In genomic region chr10:112969542-112969941, GRCh38 we compare ENCODE assay signal across 1 cellular context.
TF ChIP-seq lines count a peak whose summit lies in the region.

No MANE protein-coding gene starts in this region.

TF ChIP-seq in HepG2, 621 proteins besides CTCF, POLR2A, EP300 and RAD21 (continued from another document and continues in another):
- peak; percentile 49 for TF ChIP-seq PAXIP1 (CRISPR knock-in tag; conservative IDR thresholded peaks at IDR 0.05)
- peak; percentile 27; the same call in 1 of the 2 replicates for TF ChIP-seq REPIN1 (CRISPR knock-in tag; IDR thresholded peaks at IDR 0.05; ENCODE audit: borderline replicate concordance, low read depth)
- no peak for TF ChIP-seq LCORL (IDR thresholded peaks at IDR 0.05)
- peak; percentile 47; the same call in 1 of the 2 replicates for TF ChIP-seq LCORL (CRISPR knock-in tag; IDR thresholded peaks at IDR 0.05)
- TF ChIP-seq FOXP1 (IDR thresholded peaks at IDR 0.05): no peak
- peak; percentile 38; the same call in 1 of the 2 replicates for TF ChIP-seq FOXP1 (CRISPR knock-in tag; IDR thresholded peaks at IDR 0.05)
- TF ChIP-seq HNF1A (IDR thresholded peaks at IDR 0.05; ENCODE audit: low read depth): no peak
- no peak for TF ChIP-seq HNF1A (CRISPR knock-in tag; IDR thresholded peaks at IDR 0.05; ENCODE audit: borderline replicate concordance)
- TF ChIP-seq CREM (IDR thresholded peaks at IDR 0.05): peak; percentile 43; the same call in 1 of the 2 replicates
- TF ChIP-seq CREM (CRISPR knock-in tag; IDR thresholded peaks at IDR 0.05): no peak
- TF ChIP-seq ARID4A (CRISPR knock-in tag; IDR thresholded peaks at IDR 0.05; ENCODE audit: borderline replicate concordance): peak; percentile 48; the same call in 1 of the 2 replicates
- TF ChIP-seq NR2F6 (IDR thresholded peaks at IDR 0.05): peak; percentile 92
- peak; percentile 85 for TF ChIP-seq NR2F6 (CRISPR knock-in tag; IDR thresholded peaks at IDR 0.05)
- peak; percentile 42; the same call in 1 of the 2 replicates for TF ChIP-seq ETV5 (CRISPR knock-in tag; IDR thresholded peaks at IDR 0.05; ENCODE audit: borderline replicate concordance)
- peak; percentile 66 for TF ChIP-seq SALL1 (CRISPR knock-in tag; IDR thresholded peaks at IDR 0.05)
- TF ChIP-seq HNF4G (IDR thresholded peaks at IDR 0.05; ENCODE audit: borderline replicate concordance, low read depth, low read length): peak; percentile 69; the same call in 1 of the 2 replicates
- no peak for TF ChIP-seq HNF4G (CRISPR knock-in tag; IDR thresholded peaks at IDR 0.05; ENCODE audit: borderline replicate concordance, low read depth)
- no peak for TF ChIP-seq HOXA9 (CRISPR knock-in tag; IDR thresholded peaks at IDR 0.05; ENCODE audit: borderline replicate concordance)
- TF ChIP-seq HMG20A (CRISPR knock-in tag; IDR thresholded peaks at IDR 0.05; ENCODE audit: borderline replicate concordance): peak; percentile 59
- no peak for TF ChIP-seq NFYB (CRISPR knock-in tag; IDR thresholded peaks at IDR 0.05)
- TF ChIP-seq NONO (IDR thresholded peaks at IDR 0.05): no peak
- TF ChIP-seq NONO (CRISPR knock-in tag; conservative IDR thresholded peaks at IDR 0.05): no peak
- TF ChIP-seq TBX2 (CRISPR knock-in tag; IDR thresholded peaks at IDR 0.05; ENCODE audit: borderline replicate concordance): peak; percentile 70; the same call in 1 of the 2 replicates
- TF ChIP-seq CEBPG (CRISPR knock-in tag; IDR thresholded peaks at IDR 0.05): peak; percentile 35; the same call in 1 of the 2 replicates
- TF ChIP-seq NR2F1 (CRISPR knock-in tag; IDR thresholded peaks at IDR 0.05): peak in 1 of 2 experiments; percentile 68; a peak in 2 of 4 replicates
- 0 out of 2 replicates have a peak, but pooled peaks have one; percentile 73 for TF ChIP-seq SNAI1 (CRISPR knock-in tag; IDR thresholded peaks at IDR 0.05; ENCODE audit: borderline replicate concordance)
- TF ChIP-seq ZSCAN9 (CRISPR knock-in tag; IDR thresholded peaks at IDR 0.05; ENCODE audit: borderline replicate concordance): no peak
- peak; percentile 66; the same call in 1 of the 2 replicates for TF ChIP-seq HDAC2 (CRISPR knock-in tag; IDR thresholded peaks at IDR 0.05)
- TF ChIP-seq ZNF142 (CRISPR knock-in tag; IDR thresholded peaks at IDR 0.05): no peak
- no peak for TF ChIP-seq DPF2 (CRISPR knock-in tag; IDR thresholded peaks at IDR 0.05; ENCODE audit: borderline replicate concordance, low read depth)
- 0 out of 2 replicates have a peak, but pooled peaks have one; percentile 52 for TF ChIP-seq ZHX1 (CRISPR knock-in tag; IDR thresholded peaks at IDR 0.05; ENCODE audit: low read depth)
- TF ChIP-seq RNF2 (conservative IDR thresholded peaks at IDR 0.05; ENCODE audit: low read depth): no peak
- peak; percentile 91 for TF ChIP-seq TEAD3 (CRISPR knock-in tag; optimal IDR thresholded peaks at IDR 0.05; ENCODE audit: borderline replicate concordance)
- TF ChIP-seq KDM4B (CRISPR knock-in tag; IDR thresholded peaks at IDR 0.05): no peak
- no peak for TF ChIP-seq PCBP2 (optimal IDR thresholded peaks at IDR 0.05; ENCODE audit: low read depth, low read length, poor library complexity, severe bottlenecking)
- no peak for TF ChIP-seq ONECUT2 (CRISPR knock-in tag; IDR thresholded peaks at IDR 0.05)
- no peak for TF ChIP-seq SOX6 (IDR thresholded peaks at IDR 0.05)
- TF ChIP-seq SOX6 (CRISPR knock-in tag; IDR thresholded peaks at IDR 0.05): peak; percentile 80
- no peak for TF ChIP-seq MAFG (CRISPR knock-in tag; IDR thresholded peaks at IDR 0.05)
- no peak for TF ChIP-seq ETS1 (CRISPR knock-in tag; IDR thresholded peaks at IDR 0.05)
